Comparison of ENCODE assay signal across 23 cellular contexts in the genomic region with DNA sequence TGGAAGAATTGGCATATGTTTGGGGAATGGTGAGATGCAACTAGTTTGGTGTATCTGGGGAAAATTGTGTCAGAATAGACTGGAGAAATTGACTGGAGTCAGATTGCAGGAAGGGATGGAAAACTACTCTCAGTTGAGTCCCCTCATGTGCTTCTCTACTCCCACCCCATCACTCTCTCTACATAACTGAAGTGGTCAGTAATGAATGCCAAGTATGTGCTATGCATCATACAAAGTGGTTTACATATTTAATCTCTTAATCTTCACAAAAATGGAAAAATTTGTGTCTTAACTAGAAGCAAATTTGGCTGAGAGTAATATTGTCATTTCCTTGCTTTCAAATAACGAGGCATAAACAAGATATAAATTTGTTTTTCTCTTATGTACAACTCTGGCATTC.
DNase-seq lines count a peak whose midpoint lies in the region; ATAC-seq and TF ChIP-seq lines count a peak whose summit lies in the region.
"Had no signal": no experiment of that assay in that cellular context is flagged by ENCODE, and none has a peak within 500 bp of the region (broad histone marks: within the 10 kb centered on the region; RNA-seq: fewer than 3 reads in every experiment).

No MANE protein-coding gene starts in this region.

- no peaks in the 10 kb centered on the region for H3K36me3 Mint-ChIP-seq in progenitor cell of endocrine pancreas (ENCODE audit: insufficient read depth)

- H3K27ac Mint-ChIP-seq in progenitor cell of endocrine pancreas = no peak overlapping the region
- H3K27ac Mint-ChIP-seq: dendritic cell treated with granulocyte-macrophage colony-stimulating factor and Interleukin-4, amounts not matched to agents 40 ng/mL and 50 ng/mL, for 4 days had no signal

- peak; percentile 6 for DNase-seq in HT1080 (ENCODE audit: low read depth)
- DNase-seq in astrocyte of the hippocampus (ENCODE audit: low read depth, low spot score) = peak; percentile 7
- DNase-seq in glomerular visceral epithelial cell (ENCODE audit: extremely low spot score) = peak; percentile 26
- no peak for DNase-seq in progenitor cell of endocrine pancreas (ENCODE audit: low spot score, unreplicated experiment)
- DNase-seq: activated CD4-positive, CD25-positive, alpha-beta regulatory T cell treated with anti-CD3 and anti-CD28 coated beads, Interleukin-2, amount 50 U/mL, for 72 hours; activated gamma-delta T cell treated with Interleukin-2 at 50 U/mL for 16 hours; activated T-cell treated with anti-CD3 and anti-CD28 coated beads, Interleukin-2, amount 50 U/mL, for 1 hour; AML-193; DMS53; foreskin melanocyte; kidney; MM.1S; NCI-H2171; NCI-H524 treated with DMSO at 0.1 percent for 48 hours; small intestine; stimulated activated CD4-positive, alpha-beta T cell treated with anti-CD3 and anti-CD28 coated beads, Interleukin-2, amount 100 ng/mL, for 48 hours; stimulated activated naive CD4-positive, alpha-beta T cell treated with Interleukin-2 at 50 U/mL for 16 hours; SW 1271; thyroid gland had no signal

- no peak for ATAC-seq in GM19328 (IDR thresholded peaks at IDR 0.05; ENCODE audit: unreplicated experiment)
- no peak for ATAC-seq in HG02623 (IDR thresholded peaks at IDR 0.05; ENCODE audit: unreplicated experiment)
- ATAC-seq in GM21723 (IDR thresholded peaks at IDR 0.05; ENCODE audit: unreplicated experiment) = no peak

- no peak overlapping the region for H3K4me3 Mint-ChIP-seq in progenitor cell of endocrine pancreas (ENCODE audit: low read depth)
- H3K4me3 Mint-ChIP-seq: dendritic cell treated with granulocyte-macrophage colony-stimulating factor and Interleukin-4, amounts not matched to agents 40 ng/mL and 50 ng/mL, for 4 days had no signal

- H3K27me3 Mint-ChIP-seq in progenitor cell of endocrine pancreas = no peaks in the 10 kb centered on the region
- H3K27me3 Mint-ChIP-seq: dendritic cell treated with granulocyte-macrophage colony-stimulating factor and Interleukin-4, amounts not matched to agents 40 ng/mL and 50 ng/mL, for 4 days had no signal

- no peaks in the 10 kb centered on the region for H3K9me3 Mint-ChIP-seq in progenitor cell of endocrine pancreas (ENCODE audit: low read depth)
- H3K9me3 Mint-ChIP-seq: dendritic cell treated with granulocyte-macrophage colony-stimulating factor and Interleukin-4, amounts not matched to agents 40 ng/mL and 50 ng/mL, for 4 days had no signal

- peaks cover 11% of the 10 kb centered on the region for H3K4me1 Mint-ChIP-seq in progenitor cell of endocrine pancreas (ENCODE audit: low read depth)

- no peak for TF ChIP-seq CTCF in progenitor cell of endocrine pancreas (IDR thresholded peaks at IDR 0.05; ENCODE audit: unreplicated experiment)
